ENCODE assay signal across 8 cellular contexts in genomic region chr17:50056961-50057330, GRCh38. TPM values are rescaled to one million over a fixed set of nuclear protein-coding genes. Genes with fewer than 3 reads are reported as not detected.
DNase-seq lines count a peak whose midpoint lies in the region; ATAC-seq, FAIRE-seq and TF ChIP-seq lines count a peak whose summit lies in the region.

No MANE protein-coding gene starts in this region.

- H3K36me3 ChIP-seq in cardiac muscle cell (no peaks in the 10 kb centered on the region), body of pancreas (replicated peaks in 1 of 2; ENCODE audit: insufficient read depth in 1 of 2, low read depth in 2 of 2) (no peaks in the 10 kb centered on the region), HepG2 (replicated peaks in 1 of 2; ENCODE audit: control insufficient read depth in 1 of 2, insufficient read depth in 2 of 2, low read length in 2 of 2) (no peaks in the 10 kb centered on the region), urinary bladder (ENCODE audit: insufficient read depth) (no peaks in the 10 kb centered on the region)

- in situ Hi-C loops in HepG2 (cut with HindIII; ENCODE audit: extremely low pct_ligation_motif_present, low pct_unique_long_range_greater_than_20kb) = no loop called here

- BruUV-seq in HepG2 (replicated peaks; lab: Mats Ljungman, UMichigan) = no TSS peak

- H4K20me1 ChIP-seq in HepG2 (ENCODE audit: insufficient read depth, low read length) = no peaks in the 10 kb centered on the region

- H3K4me1 ChIP-seq in cardiac muscle cell (ENCODE audit: low read depth) (peaks cover 36% of the 10 kb centered on the region), body of pancreas (peaks cover 87% of the 10 kb centered on the region), HepG2 (ENCODE audit: insufficient read depth, low read length) (peaks cover 51% of the 10 kb centered on the region), urinary bladder (ENCODE audit: insufficient read depth) (peaks cover 4% of the 10 kb centered on the region)

- H3K9me3 ChIP-seq in cardiac muscle cell (ENCODE audit: low read depth) (no peaks in the 10 kb centered on the region), body of pancreas (no peaks in the 10 kb centered on the region), HepG2 (ENCODE audit: low read length) (no peaks in the 10 kb centered on the region)

- TF ChIP-seq EP300 in HepG2 (IDR thresholded peaks at IDR 0.05; ENCODE audit: low read depth in 2 of 2, low read length in 2 of 2) = no peak
- no peak for TF ChIP-seq EP300 in HepG2 (CRISPR knock-in tag; IDR thresholded peaks at IDR 0.05; ENCODE audit: borderline replicate concordance)

- H3K27ac ChIP-seq in cardiac muscle cell = no peak overlapping the region
- peak overlapping the region; percentile 81 to 97 (median 88) for H3K27ac ChIP-seq in body of pancreas
- no peak overlapping the region for H3K27ac ChIP-seq in HepG2 (ENCODE audit: extremely low read length, insufficient read depth, low read length)
- peak overlapping the region; percentile 91 for H3K27ac ChIP-seq in urinary bladder (ENCODE audit: low read depth)

- CTCF ChIA-PET in HepG2 (lab: Yijun Ruan, JAX; ENCODE audit: low intra/inter-chr PET ratio, low total read pairs) = interaction anchor here (2.1 kb wide), 1 partner anchor 23 kb away, joined by 6 read pairs; no protein-coding TSS in a partner anchor

- peak overlapping the region; percentile 51 for H3K4me3 ChIP-seq in cardiac muscle cell
- peak overlapping the region in 1 of 2 donors; percentile 69 for H3K4me3 ChIP-seq in body of pancreas
- H3K4me3 ChIP-seq in HepG2 (replicated peaks in 1 of 3; ENCODE audit: insufficient read depth in 1 of 3, low read depth in 2 of 3, low read length in 3 of 3) = peak overlapping the region in 1 of 3 experiments; percentile 75; a peak in 1 of 6 replicates
- H3K4me3 ChIP-seq in urinary bladder (ENCODE audit: low read depth, low read length) = peak overlapping the region; percentile 83

- FAIRE-seq in HepG2 (lab: Jason Lieb, UNC) = no peak

- peak overlapping the region; percentile 90; the same call in 1 of the 2 replicates for H3K4me2 ChIP-seq in HepG2 (ENCODE audit: low read depth, low read length)

- no peak for TF ChIP-seq CTCF in cardiac muscle cell (IDR thresholded peaks at IDR 0.05; ENCODE audit: low read depth, low read length)
- TF ChIP-seq CTCF in body of pancreas (IDR thresholded peaks at IDR 0.05) = no peak
- TF ChIP-seq CTCF in HepG2 (CRISPR knock-in tag; IDR thresholded peaks at IDR 0.05) = no peak

- WGBS in body of pancreas, 2 donors = 27 to 35% methylated on average over 15 of the region's 15 CpGs
- WGBS in HepG2 (ENCODE audit: low lambda C conversion rate) = 21% methylated on average over 15 of the region's 15 CpGs
- WGBS in urinary bladder = 13% methylated on average over 15 of the region's 15 CpGs

- TF ChIP-seq POLR2A in body of pancreas (IDR thresholded peaks at IDR 0.05) (no peak), HepG2 (IDR thresholded peaks at IDR 0.05; ENCODE audit: insufficient read depth in 1 of 2, low read depth in 2 of 2, low read length in 2 of 2) (no peak)

- DNase-seq in cardiac muscle cell (ENCODE audit: low read depth in 1 of 2, low spot score in 1 of 2) (peak in 1 of 2 donors; percentile 35), Right ventricle myocardium superior (no peak), body of pancreas (peak in 1 of 4 donors; percentile 39), HepG2 (ENCODE audit: low spot score) (no peak), putamen (ENCODE audit: low spot score) (no peak), hippocampal formation (lab: John Stamatoyannopoulos, UW) (no peak), NCI-H1694 (lab: John Stamatoyannopoulos, UW) (no peak)

- ATAC-seq in Right ventricle myocardium superior (ENCODE audit: poor library complexity) (no peak), body of pancreas (no peak), HepG2 (no peak)

- no peaks in the 10 kb centered on the region for H3K79me2 ChIP-seq in HepG2 (ENCODE audit: insufficient read depth, low read length)

- no peak for TF ChIP-seq RAD21 in HepG2 (CRISPR knock-in tag; IDR thresholded peaks at IDR 0.05)

- POLR2A ChIA-PET in HepG2 (lab: Yijun Ruan, JAX) = no interaction called here

- intact Hi-C loops in Right ventricle myocardium superior (cut with DNase I) (no loop called here), body of pancreas (cut with DNase I) (no loop called here), HepG2 (cut with micrococcal nuclease; ENCODE audit: unreplicated experiment) (loop anchor here (2.0 kb wide), 1 partner anchor 30 kb away; no protein-coding TSS in a partner anchor)

- no peak overlapping the region for H2AFZ ChIP-seq in HepG2 (ENCODE audit: low read length)

- no peak overlapping the region for H3K9ac ChIP-seq in HepG2 (ENCODE audit: insufficient read depth, low read depth, low read length)

- H3K27me3 ChIP-seq in cardiac muscle cell = no peaks in the 10 kb centered on the region
- no peaks in the 10 kb centered on the region for H3K27me3 ChIP-seq in body of pancreas
- H3K27me3 ChIP-seq in HepG2 (ENCODE audit: control insufficient read depth in 1 of 2, insufficient read depth in 2 of 2, low read length in 2 of 2) = peaks cover 10 to 84% of the 10 kb centered on the region in 2 experiments

TF ChIP-seq in HepG2, 621 proteins besides CTCF, POLR2A, EP300 and RAD21 (continues in another document):
- TF ChIP-seq ZNF30 (CRISPR knock-in tag; IDR thresholded peaks at IDR 0.05) (no peak), SAP130 (CRISPR knock-in tag; IDR thresholded peaks at IDR 0.05; ENCODE audit: low read depth) (no peak), JUN (CRISPR knock-in tag; IDR thresholded peaks at IDR 0.05) (no peak)

RNA-seq across cellular contexts. Expression of gene ITGA3, which starts 1.0 kb away (rescaled TPM):
- total RNA-seq in cardiac muscle cell (40.6 and 41.9 TPM in 2 replicates), Right ventricle myocardium superior (12.6 TPM), body of pancreas (10 to 100 TPM; 31.0 to 36.3 TPM), HepG2 (2016; rRNA removed; fragmentation: Illumina TruSeq; extraction: Trizol) (0.69 and 0.77 TPM in 2 replicates), urinary bladder (26.0 TPM)
- polyA plus RNA-seq in cardiac muscle cell (20.5 and 32.7 TPM in 2 replicates), HepG2 (2011; rRNA removed) (0.48 and 0.59 TPM in 2 replicates), urinary bladder (54.9 TPM)
- 1.5 and 1.9 TPM in 2 replicates for total RNA-seq in HepG2 (2016; cell fraction: cytosol; rRNA removed; fragmentation: Illumina TruSeq; extraction: Trizol; ENCODE audit: low read depth)
- total RNA-seq in HepG2 (2016; cell fraction: insoluble cytoplasmic fraction; rRNA removed; fragmentation: Illumina TruSeq; extraction: Trizol) = 0.48 and 1.1 TPM in 2 replicates
- total RNA-seq in HepG2 (2016; cell fraction: membrane; rRNA removed; fragmentation: Illumina TruSeq; extraction: Trizol) = 0.28 and 0.62 TPM in 2 replicates
- total RNA-seq in HepG2 (2016; cell fraction: nucleus; rRNA removed; fragmentation: Illumina TruSeq; extraction: Trizol) = 1.3 and 1.8 TPM in 2 replicates
- 0.33 and 0.78 TPM in 2 replicates for polyA plus RNA-seq in HepG2 (2011; cell fraction: cytosol; rRNA removed)
- 2.6 and 3.3 TPM in 2 replicates for polyA plus RNA-seq in HepG2 (2011; cell fraction: nucleus; rRNA removed)
- polyA plus RNA-seq in HepG2 (2012) = 0.27 and 0.32 TPM in 2 replicates
- polyA plus RNA-seq in HepG2 (2016; cell fraction: cytosol; fragmentation: Illumina TruSeq; extraction: Trizol; ENCODE audit: low read depth) = 0.51 and 0.57 TPM in 2 replicates
- polyA plus RNA-seq in HepG2 (2016; cell fraction: insoluble cytoplasmic fraction; fragmentation: Illumina TruSeq; extraction: Trizol; ENCODE audit: low read depth) = 0.52 and 0.82 TPM in 2 replicates
- 0.30 and 0.48 TPM in 2 replicates for polyA plus RNA-seq in HepG2 (2016; cell fraction: membrane; fragmentation: Illumina TruSeq; extraction: Trizol; ENCODE audit: low read depth)
- 1.3 and 2.2 TPM in 2 replicates for polyA plus RNA-seq in HepG2 (2016; cell fraction: nucleus; fragmentation: Illumina TruSeq; extraction: Trizol; ENCODE audit: insufficient read depth, low read depth)
- polyA minus RNA-seq in HepG2 (2011; rRNA and poly(A)+ RNA removed; ENCODE audit: low replicate concordance) = 1.4 and 198 TPM in 2 replicates
- 2.9 and 6.2 TPM in 2 replicates for polyA minus RNA-seq in HepG2 (2011; cell fraction: cytosol; rRNA and poly(A)+ RNA removed)
- 1.1 and 2.8 TPM in 2 replicates for polyA minus RNA-seq in HepG2 (2011; cell fraction: nucleus; rRNA and poly(A)+ RNA removed)

RNA-seq across cellular contexts. Expression of gene PDK2, which starts 38.2 kb away (rescaled TPM):
- total RNA-seq in cardiac muscle cell (79.5 and 88.5 TPM in 2 replicates), Right ventricle myocardium superior (250 TPM), body of pancreas (100 to 1,000 TPM in 1 of 2 donors, 10 to 100 TPM in 1; 27.0 to 119 TPM), HepG2 (2016; rRNA removed; fragmentation: Illumina TruSeq; extraction: Trizol) (18.5 and 19.2 TPM in 2 replicates), urinary bladder (15.9 TPM)
- polyA plus RNA-seq in cardiac muscle cell (146 and 156 TPM in 2 replicates), HepG2 (2011; rRNA removed) (59.7 and 66.6 TPM in 2 replicates), urinary bladder (55.0 TPM)
- 6.4 and 13.9 TPM in 2 replicates for total RNA-seq in HepG2 (2016; cell fraction: cytosol; rRNA removed; fragmentation: Illumina TruSeq; extraction: Trizol; ENCODE audit: low read depth)
- total RNA-seq in HepG2 (2016; cell fraction: insoluble cytoplasmic fraction; rRNA removed; fragmentation: Illumina TruSeq; extraction: Trizol) = 16.2 and 19.8 TPM in 2 replicates
- 10.9 and 11.9 TPM in 2 replicates for total RNA-seq in HepG2 (2016; cell fraction: membrane; rRNA removed; fragmentation: Illumina TruSeq; extraction: Trizol)
- total RNA-seq in HepG2 (2016; cell fraction: nucleus; rRNA removed; fragmentation: Illumina TruSeq; extraction: Trizol) = 10.9 and 12.5 TPM in 2 replicates
- 33.2 and 46.3 TPM in 2 replicates for polyA plus RNA-seq in HepG2 (2011; cell fraction: cytosol; rRNA removed)
- polyA plus RNA-seq in HepG2 (2011; cell fraction: nucleus; rRNA removed) = 86.5 and 102 TPM in 2 replicates
- 17.2 and 27.4 TPM in 2 replicates for polyA plus RNA-seq in HepG2 (2012)
- polyA plus RNA-seq in HepG2 (2016; cell fraction: cytosol; fragmentation: Illumina TruSeq; extraction: Trizol; ENCODE audit: low read depth) = 9.3 and 10.8 TPM in 2 replicates
- 22.3 and 32.8 TPM in 2 replicates for polyA plus RNA-seq in HepG2 (2016; cell fraction: insoluble cytoplasmic fraction; fragmentation: Illumina TruSeq; extraction: Trizol; ENCODE audit: low read depth)
- 12.0 and 14.3 TPM in 2 replicates for polyA plus RNA-seq in HepG2 (2016; cell fraction: membrane; fragmentation: Illumina TruSeq; extraction: Trizol; ENCODE audit: low read depth)
- polyA plus RNA-seq in HepG2 (2016; cell fraction: nucleus; fragmentation: Illumina TruSeq; extraction: Trizol; ENCODE audit: insufficient read depth, low read depth) = 21.9 and 24.6 TPM in 2 replicates
- 111 and 113 TPM in 2 replicates for polyA minus RNA-seq in HepG2 (2011; rRNA and poly(A)+ RNA removed; ENCODE audit: low replicate concordance)
- polyA minus RNA-seq in HepG2 (2011; cell fraction: cytosol; rRNA and poly(A)+ RNA removed) = 22.7 and 28.5 TPM in 2 replicates
- polyA minus RNA-seq in HepG2 (2011; cell fraction: nucleus; rRNA and poly(A)+ RNA removed) = 44.5 and 48.7 TPM in 2 replicates

Comparison
In these comparisons a context has a peak if more than half of its experiments do, and no peak if none do; other contexts are left out.
1. H3K27ac ChIP-seq: peak in body of pancreas (4 of 4) and urinary bladder (single experiment); none in cardiac muscle cell (single experiment) and HepG2 (single experiment).